In genomic region chr4:103019319-103020124, GRCh38 we compare ENCODE assay signal across 8 cellular contexts. TPM values are rescaled to one million over a fixed set of nuclear protein-coding genes. Genes with fewer than 3 reads are reported as not detected.
A peak's percentile ranks its signal among the peaks of the same experiment; 100 is the strongest.
DNase-seq lines count a peak whose midpoint lies in the region; ATAC-seq and TF ChIP-seq lines count a peak whose summit lies in the region.

A gene with protein sequence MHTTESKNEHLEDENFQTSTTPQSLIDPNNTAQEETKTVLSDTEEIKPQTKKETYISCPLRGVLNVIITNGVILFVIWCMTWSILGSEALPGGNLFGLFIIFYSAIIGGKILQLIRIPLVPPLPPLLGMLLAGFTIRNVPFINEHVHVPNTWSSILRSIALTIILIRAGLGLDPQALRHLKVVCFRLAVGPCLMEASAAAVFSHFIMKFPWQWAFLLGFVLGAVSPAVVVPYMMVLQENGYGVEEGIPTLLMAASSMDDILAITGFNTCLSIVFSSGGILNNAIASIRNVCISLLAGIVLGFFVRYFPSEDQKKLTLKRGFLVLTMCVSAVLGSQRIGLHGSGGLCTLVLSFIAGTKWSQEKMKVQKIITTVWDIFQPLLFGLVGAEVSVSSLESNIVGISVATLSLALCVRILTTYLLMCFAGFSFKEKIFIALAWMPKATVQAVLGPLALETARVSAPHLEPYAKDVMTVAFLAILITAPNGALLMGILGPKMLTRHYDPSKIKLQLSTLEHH (minus strand): TSS chr4:103019705. CDS start chr4:102991711, 27,994 bp downstream.

- peak; percentile 100 for ATAC-seq in GM21737 (IDR thresholded peaks at IDR 0.05; ENCODE audit: unreplicated experiment)

- no peak within 1 kb of the TSS for H2AFZ ChIP-seq in neuronal stem cell (ENCODE audit: low read length)

- peak within 1 kb of the TSS; percentile 63 for H3K9ac ChIP-seq in neuronal stem cell (ENCODE audit: low read depth, low read length, poor library complexity)

- H3K4ac ChIP-seq in neuronal stem cell (ENCODE audit: low read length), result no peak within 1 kb of the TSS

- H2BK12ac ChIP-seq in neuronal stem cell (ENCODE audit: low read length), result no peak within 1 kb of the TSS

- H2BK120ac ChIP-seq in neuronal stem cell (ENCODE audit: low read depth, low read length), result no peak within 1 kb of the TSS

- peak within 1 kb of the TSS; percentile 16 for H2AK5ac ChIP-seq in neuronal stem cell (ENCODE audit: low read depth, low read length)

- H3K79me1 ChIP-seq in neuronal stem cell (ENCODE audit: low read depth, low read length), result no peaks in the 10 kb centered on the region

- peak within 1 kb of the TSS; percentile 75 for H3K23ac ChIP-seq in neuronal stem cell (ENCODE audit: low read depth, low read length, poor library complexity)

- peak within 1 kb of the TSS; percentile 84 for H3K4me2 ChIP-seq in DOHH2 (ENCODE audit: low read length)
- H3K4me2 ChIP-seq in neuronal stem cell (ENCODE audit: insufficient read depth, low read length, poor library complexity, severe bottlenecking), result peak within 1 kb of the TSS; percentile 65

- peak; percentile 82 for DNase-seq in KG1 (lab: John Stamatoyannopoulos, UW)
- DNase-seq in SHP77 (lab: John Stamatoyannopoulos, UW), result peak; percentile 61 to 73
- peak; percentile 92 for DNase-seq in activated gamma-delta T cell treated with anti-CD3 and anti-CD28 coated beads, Interleukin-2, amount 50 U/mL, for 16 hours (ENCODE audit: low read depth)
- peak; percentile 97 to 98 for DNase-seq in foreskin fibroblast
- peak; percentile 79 for DNase-seq in neuronal stem cell (ENCODE audit: low spot score)
- peak; percentile 32 to 96 (median 83) for DNase-seq in substantia nigra (lab: John Stamatoyannopoulos, UW)

- H4K8ac ChIP-seq in neuronal stem cell (ENCODE audit: low read depth, low read length), result no peak within 1 kb of the TSS

- H3K4me3 ChIP-seq in DOHH2 (ENCODE audit: low read length) (peak within 1 kb of the TSS; percentile 92), foreskin fibroblast (ENCODE audit: low read depth in 1 of 2, low read length in 2 of 2) (peak within 1 kb of the TSS; percentile 58 to 80), neuronal stem cell (ENCODE audit: low read length in 2 of 2) (peak within 1 kb of the TSS in 1 of 2 donors; percentile 86)

- peak within 1 kb of the TSS; percentile 52 for H3K27ac ChIP-seq in DOHH2 (ENCODE audit: low read depth, low read length)
- H3K27ac ChIP-seq in neuronal stem cell (replicated peaks; ENCODE audit: low read length), result peak within 1 kb of the TSS; percentile 75
- peak within 1 kb of the TSS; percentile 75 for H3K27ac ChIP-seq in substantia nigra (ENCODE audit: low read depth, low read length, poor library complexity, severe bottlenecking)

- H3K9me3 ChIP-seq in DOHH2 (ENCODE audit: control insufficient read depth, insufficient read depth, low read length) (peaks cover 8% of the 10 kb centered on the region; the same call in 1 of the 2 replicates), neuronal stem cell (replicated peaks in 1 of 2; ENCODE audit: control insufficient read depth in 2 of 2, insufficient read depth in 1 of 2, low read depth in 1 of 2, low read length in 2 of 2) (peaks cover 2 to 7% of the 10 kb centered on the region in 2 donors)

- WGBS in neuronal stem cell (ENCODE audit: extremely low coverage in 2 of 2, insufficient read length in 2 of 2, insufficient replicate concordance in 1 of 2), 2 donors, result no CpG with 5 or more reads among the region's 46 CpGs

- no peaks in the 10 kb centered on the region for H3K9me2 ChIP-seq in DOHH2 (replicated peaks; ENCODE audit: control insufficient read depth, low read length)

- H3K27me3 ChIP-seq in DOHH2 (ENCODE audit: control insufficient read depth, low read length) (no peaks in the 10 kb centered on the region), neuronal stem cell (ENCODE audit: control insufficient read depth in 3 of 3, insufficient read depth in 3 of 3, low read depth in 1 of 3, low read length in 3 of 3) (no peaks in the 10 kb centered on the region)

- H2BK5ac ChIP-seq in neuronal stem cell (ENCODE audit: low read length), result no peak within 1 kb of the TSS

- H3K79me2 ChIP-seq in DOHH2 (ENCODE audit: control insufficient read depth, low read length), result peaks cover 7% of the 10 kb centered on the region

- H3K18ac ChIP-seq in neuronal stem cell (ENCODE audit: low read length), result peak within 1 kb of the TSS; percentile 82

- no peak within 1 kb of the TSS for H4K91ac ChIP-seq in neuronal stem cell (ENCODE audit: low read depth, low read length, poor library complexity)

- H3K4me1 ChIP-seq in DOHH2 (ENCODE audit: control insufficient read depth, low read length) (peaks cover 25% of the 10 kb centered on the region), neuronal stem cell (ENCODE audit: control insufficient read depth in 2 of 2, insufficient read depth in 1 of 2, low read depth in 1 of 2, low read length in 2 of 2) (no peaks in the 10 kb centered on the region)

- no peak within 1 kb of the TSS for H2BK15ac ChIP-seq in neuronal stem cell (ENCODE audit: low read length)

- H3F3A ChIP-seq in DOHH2 (ENCODE audit: control insufficient read depth, insufficient read depth), result 0 out of 2 replicates have a peak, but pooled peaks cover 4% of the 10 kb centered on the region

- H3K14ac ChIP-seq in neuronal stem cell (ENCODE audit: low read length), result no peak within 1 kb of the TSS

- TF ChIP-seq CTCF in DOHH2 (IDR thresholded peaks at IDR 0.05; ENCODE audit: low read depth, low read length, poor library complexity, severe bottlenecking) (no peak), foreskin fibroblast (IDR thresholded peaks at IDR 0.05; ENCODE audit: low read depth, low read length) (no peak)

- no peaks in the 10 kb centered on the region for H4K20me1 ChIP-seq in DOHH2 (ENCODE audit: control insufficient read depth, insufficient read depth, low read depth, low read length)

- H3K36me3 ChIP-seq in DOHH2 (ENCODE audit: control insufficient read depth, low read length), result peaks cover 8% of the 10 kb centered on the region; the same call in 1 of the 2 replicates
- H3K36me3 ChIP-seq in neuronal stem cell (replicated peaks in 1 of 2; ENCODE audit: control insufficient read depth in 2 of 2, insufficient read depth in 2 of 2, low read length in 2 of 2), result peaks cover 0 to 6% of the 10 kb centered on the region in 2 donors

RNA-seq across cellular contexts. Expression of the gene that starts here (rescaled TPM):
- 1.6 TPM for polyA plus RNA-seq in neuronal stem cell (2013, experiment 1 of 2)
- 1.6 TPM for polyA plus RNA-seq in neuronal stem cell (2013, experiment 2 of 2)
